In genomic region chr17:12020595-12021590, GRCh38 we compare ENCODE assay signal across 8 cellular contexts. TPM values are rescaled to one million over a fixed set of nuclear protein-coding genes. Genes with fewer than 3 reads are reported as not detected.
DNase-seq lines count a peak whose midpoint lies in the region; ATAC-seq, FAIRE-seq and TF ChIP-seq lines count a peak whose summit lies in the region.

Gene MAP2K4, plus strand, starts transcription at chr17:12020877. Its CDS starts 10 bp downstream, at chr17:12020887.

- peaks cover 45% of the 10 kb centered on the region for H3K79me2 ChIP-seq in fibroblast of lung (ENCODE audit: control insufficient read depth, insufficient read depth, low read length)

- no peaks in the 10 kb centered on the region for H3K9me3 ChIP-seq in fibroblast of lung (ENCODE audit: control insufficient read depth, insufficient read depth, low read depth, low read length)

- no peak for TF ChIP-seq CTCF in fibroblast of lung (conservative IDR thresholded peaks at IDR 0.05 in 1 of 2, IDR thresholded peaks at IDR 0.05 in 1 of 2; ENCODE audit: low read depth in 1 of 2, low read length in 2 of 2)

- peaks cover 18% of the 10 kb centered on the region for H3K27me3 Mint-ChIP-seq in activated T-helper 1 cell treated with anti-CD3 and anti-CD28 coated beads, Interleukin-12 subunit alpha, Interleukin-12 subunit beta, Interleukin-2, Interleukin-4 antibody, amounts not matched to agents 30 ng/mL and 10 ng/mL and 1 ng/mL, durations not matched to agents 14 hours and 24 hours and 36 hours (ENCODE audit: insufficient read depth)
- peaks cover 0 to 1% (median 0%) of the 10 kb centered on the region in 5 donors for H3K27me3 Mint-ChIP-seq in naive thymus-derived CD8-positive, alpha-beta T cell
- peaks cover 0 to 4% of the 10 kb centered on the region in 2 donors for H3K27me3 Mint-ChIP-seq in stimulated activated naive B cell treated with anti-CD40 and anti-IgM and Interleukin-4, amounts not matched to agents 10 μg/mL and 1 μg/mL and 100 μg/mL, for 72 hours

- peak within 1 kb of the TSS; percentile 69 to 73 (median 72) for H3K4me3 ChIP-seq in fibroblast of lung (replicated peaks in 1 of 4; ENCODE audit: control extremely low read depth in 1 of 4, insufficient read depth in 1 of 4, low read depth in 3 of 4, low read length in 4 of 4)

- H3K4me3 Mint-ChIP-seq in activated T-helper 1 cell treated with anti-CD3 and anti-CD28 coated beads, Interleukin-12 subunit alpha, Interleukin-12 subunit beta, Interleukin-2, Interleukin-4 antibody, amounts not matched to agents 30 ng/mL and 10 ng/mL and 1 ng/mL, durations not matched to agents 14 hours and 24 hours and 36 hours = peak within 1 kb of the TSS; percentile 86
- peak within 1 kb of the TSS; percentile 71 to 90 (median 82) for H3K4me3 Mint-ChIP-seq in naive thymus-derived CD8-positive, alpha-beta T cell
- H3K4me3 Mint-ChIP-seq in stimulated activated naive B cell treated with anti-CD40 and anti-IgM and Interleukin-4, amounts not matched to agents 10 μg/mL and 1 μg/mL and 100 μg/mL, for 72 hours = peak within 1 kb of the TSS; percentile 78 to 81

- DNase-seq in DMS153 (lab: John Stamatoyannopoulos, UW) = peak; percentile 30
- DNase-seq in HuH-7.5 (ENCODE audit: low spot score) = peak; percentile 76
- peak; percentile 56 for DNase-seq in RCC 7860 (ENCODE audit: low spot score)
- DNase-seq in activated T-helper 1 cell treated with anti-CD3 and anti-CD28 coated beads, Interleukin-12 subunit alpha, Interleukin-12 subunit beta, Interleukin-2, Interleukin-4 antibody, amounts not matched to agents 30 ng/mL and 10 ng/mL and 1 ng/mL, durations not matched to agents 14 hours and 24 hours and 36 hours (ENCODE audit: low spot score) = peak; percentile 91
- DNase-seq in fibroblast of lung (ENCODE audit: low read depth in 2 of 2) = peak; percentile 84 to 87
- peak; percentile 87 to 97 (median 94) for DNase-seq in naive thymus-derived CD8-positive, alpha-beta T cell
- DNase-seq in stimulated activated naive B cell treated with anti-CD40 and anti-IgM and Interleukin-4, amounts not matched to agents 10 μg/mL and 1 μg/mL and 100 μg/mL, for 72 hours = peak; percentile 89

- peak within 1 kb of the TSS; percentile 73 for H3K27ac Mint-ChIP-seq in activated T-helper 1 cell treated with anti-CD3 and anti-CD28 coated beads, Interleukin-12 subunit alpha, Interleukin-12 subunit beta, Interleukin-2, Interleukin-4 antibody, amounts not matched to agents 30 ng/mL and 10 ng/mL and 1 ng/mL, durations not matched to agents 14 hours and 24 hours and 36 hours
- H3K27ac Mint-ChIP-seq in naive thymus-derived CD8-positive, alpha-beta T cell = peak within 1 kb of the TSS; percentile 40 to 92 (median 86)
- peak within 1 kb of the TSS; percentile 75 for H3K27ac Mint-ChIP-seq in stimulated activated naive B cell treated with anti-CD40 and anti-IgM and Interleukin-4, amounts not matched to agents 10 μg/mL and 1 μg/mL and 100 μg/mL, for 72 hours

- POLR2A ChIA-PET in naive thymus-derived CD8-positive, alpha-beta T cell (lab: Charles Lee) = interaction anchor here (0.6 to 7.5 kb wide), 10 partner anchors 9 to 33 kb away, joined by 3 to 192 read pairs (median 4); partner anchors contain the start of gene ZNF18

- no peaks in the 10 kb centered on the region for H3K36me3 Mint-ChIP-seq in activated T-helper 1 cell treated with anti-CD3 and anti-CD28 coated beads, Interleukin-12 subunit alpha, Interleukin-12 subunit beta, Interleukin-2, Interleukin-4 antibody, amounts not matched to agents 30 ng/mL and 10 ng/mL and 1 ng/mL, durations not matched to agents 14 hours and 24 hours and 36 hours (ENCODE audit: low read depth)
- H3K36me3 Mint-ChIP-seq in naive thymus-derived CD8-positive, alpha-beta T cell = peaks cover 0 to under 1% (median 0%) of the 10 kb centered on the region in 3 donors
- H3K36me3 Mint-ChIP-seq in stimulated activated naive B cell treated with anti-CD40 and anti-IgM and Interleukin-4, amounts not matched to agents 10 μg/mL and 1 μg/mL and 100 μg/mL, for 72 hours = no peaks in the 10 kb centered on the region

- peaks cover 6% of the 10 kb centered on the region for H3K4me1 ChIP-seq in fibroblast of lung (ENCODE audit: control insufficient read depth, extremely low read depth, insufficient read depth, low read length)

- H3K27ac ChIP-seq in fibroblast of lung (ENCODE audit: insufficient read depth, low read length) = peak within 1 kb of the TSS; percentile 71

- H3K9ac ChIP-seq in fibroblast of lung (ENCODE audit: insufficient read depth, low read length) = peak within 1 kb of the TSS; percentile 92

- no peaks in the 10 kb centered on the region for H3K9me3 Mint-ChIP-seq in activated T-helper 1 cell treated with anti-CD3 and anti-CD28 coated beads, Interleukin-12 subunit alpha, Interleukin-12 subunit beta, Interleukin-2, Interleukin-4 antibody, amounts not matched to agents 30 ng/mL and 10 ng/mL and 1 ng/mL, durations not matched to agents 14 hours and 24 hours and 36 hours
- H3K9me3 Mint-ChIP-seq in naive thymus-derived CD8-positive, alpha-beta T cell = no peaks in the 10 kb centered on the region
- H3K9me3 Mint-ChIP-seq in stimulated activated naive B cell treated with anti-CD40 and anti-IgM and Interleukin-4, amounts not matched to agents 10 μg/mL and 1 μg/mL and 100 μg/mL, for 72 hours = no peaks in the 10 kb centered on the region

- ATAC-seq in GM21526 (IDR thresholded peaks at IDR 0.05; ENCODE audit: low FRiP score, unreplicated experiment) = peak; percentile 90
- peak; percentile 91 to 94 for ATAC-seq in naive thymus-derived CD8-positive, alpha-beta T cell
- ATAC-seq in stimulated activated naive B cell treated with anti-CD40 and anti-IgM and Interleukin-4, amounts not matched to agents 10 μg/mL and 1 μg/mL and 100 μg/mL, for 72 hours (replicated peaks) = peak; percentile 95 to 98

- H3K27me3 ChIP-seq in fibroblast of lung (ENCODE audit: control insufficient read depth, insufficient read depth, low read length) = no peaks in the 10 kb centered on the region

- H2AFZ ChIP-seq in fibroblast of lung (ENCODE audit: low read length) = peak within 1 kb of the TSS; percentile 63

- no peak for FAIRE-seq in RCC 7860 (lab: Jason Lieb, UNC)

- H3K4me1 Mint-ChIP-seq in activated T-helper 1 cell treated with anti-CD3 and anti-CD28 coated beads, Interleukin-12 subunit alpha, Interleukin-12 subunit beta, Interleukin-2, Interleukin-4 antibody, amounts not matched to agents 30 ng/mL and 10 ng/mL and 1 ng/mL, durations not matched to agents 14 hours and 24 hours and 36 hours (ENCODE audit: low read depth) = peaks cover 40% of the 10 kb centered on the region
- peaks cover 17 to 52% (median 50%) of the 10 kb centered on the region in 4 donors for H3K4me1 Mint-ChIP-seq in naive thymus-derived CD8-positive, alpha-beta T cell
- peaks cover 16 to 36% of the 10 kb centered on the region in 2 donors for H3K4me1 Mint-ChIP-seq in stimulated activated naive B cell treated with anti-CD40 and anti-IgM and Interleukin-4, amounts not matched to agents 10 μg/mL and 1 μg/mL and 100 μg/mL, for 72 hours

- peaks cover 3% of the 10 kb centered on the region for H4K20me1 ChIP-seq in fibroblast of lung (ENCODE audit: control insufficient read depth, extremely low read depth, insufficient read depth, low read length)

- H3K4me2 ChIP-seq in fibroblast of lung (ENCODE audit: extremely low read depth, insufficient read depth, low read length) = peak within 1 kb of the TSS; percentile 87

- no peaks in the 10 kb centered on the region for H3K36me3 ChIP-seq in fibroblast of lung (ENCODE audit: control insufficient read depth, insufficient read depth, low read length)

- intact Hi-C loops in activated T-helper 1 cell treated with anti-CD3 and anti-CD28 coated beads, Interleukin-12 subunit alpha, Interleukin-12 subunit beta, Interleukin-2, Interleukin-4 antibody, amounts not matched to agents 30 ng/mL and 10 ng/mL and 1 ng/mL, durations not matched to agents 14 hours and 24 hours and 36 hours (cut with micrococcal nuclease) = loop anchor here (1.0 kb wide), 1 partner anchor 24 kb away; the partner anchor contains the start of gene ZNF18

RNA-seq across cellular contexts. Expression of gene MAP2K4, which starts in this region (rescaled TPM):
- 33.3 and 34.7 TPM in 2 replicates for total RNA-seq in activated T-helper 1 cell treated with anti-CD3 and anti-CD28 coated beads, Interleukin-12 subunit alpha, Interleukin-12 subunit beta, Interleukin-2, Interleukin-4 antibody, amounts not matched to agents 30 ng/mL and 10 ng/mL and 1 ng/mL, durations not matched to agents 14 hours and 24 hours and 36 hours
- 23.6 and 25.4 TPM in 2 replicates for total RNA-seq in fibroblast of lung
- polyA plus RNA-seq in fibroblast of lung = 23.5 and 23.9 TPM in 2 replicates
- polyA plus RNA-seq in fibroblast of lung (2012) = 13.9 and 15.1 TPM in 2 replicates
- 6.0 and 10.1 TPM in 2 replicates for polyA minus RNA-seq in fibroblast of lung (ENCODE audit: low replicate concordance)
- total RNA-seq in naive thymus-derived CD8-positive, alpha-beta T cell = 10 to 100 TPM; 47.6 to 51.3 TPM
- polyA plus RNA-seq in naive thymus-derived CD8-positive, alpha-beta T cell = 10 to 100 TPM; 17.7 to 27.3 (median 19.6) TPM

Comparison
In these comparisons a context has a peak if more than half of its experiments do, and no peak if none do; other contexts are left out.
1. Peak in every context shown above with its lines: DNase-seq, ATAC-seq, H3K4me3 ChIP-seq and H3K27ac ChIP-seq.
2. DNase-seq: peak in every context shown above with its lines; median percentile 94 in naive thymus-derived CD8-positive, alpha-beta T cell; 91 in activated T-helper 1 cell treated with anti-CD3 and anti-CD28 coated beads, Interleukin-12 subunit alpha, Interleukin-12 subunit beta, Interleukin-2, Interleukin-4 antibody, amounts not matched to agents 30 ng/mL and 10 ng/mL and 1 ng/mL, durations not matched to agents 14 hours and 24 hours and 36 hours; 89 in stimulated activated naive B cell treated with anti-CD40 and anti-IgM and Interleukin-4, amounts not matched to agents 10 μg/mL and 1 μg/mL and 100 μg/mL, for 72 hours; 86 in fibroblast of lung; 76 in HuH-7.5; 56 in RCC 7860; 30 in DMS153.